In the genomic region with DNA sequence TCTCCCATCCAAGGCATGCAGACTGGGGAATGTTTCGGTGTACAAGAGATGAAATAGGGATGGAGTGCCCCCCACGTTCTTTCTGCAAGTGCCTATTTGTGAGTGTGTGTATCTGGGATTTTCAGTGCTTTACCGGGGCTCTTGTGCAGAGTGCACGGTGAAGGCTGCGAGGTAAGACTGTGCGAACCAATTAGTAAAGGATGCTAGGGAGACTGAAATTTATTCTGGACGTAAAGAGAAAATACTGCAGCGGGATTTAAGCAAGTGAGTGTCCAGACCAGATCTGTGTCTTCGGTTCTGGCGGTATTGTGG, we compare ENCODE assay signal across 8 cellular contexts. TPM values are rescaled to one million over a fixed set of nuclear protein-coding genes. Genes with fewer than 3 reads are reported as not detected.
DNase-seq lines count a peak whose midpoint lies in the region; ATAC-seq and TF ChIP-seq lines count a peak whose summit lies in the region.

No MANE protein-coding gene starts in this region.

- WGBS in gastroesophageal sphincter (ENCODE audit: low coverage in 1 of 2), 2 donors = 1 to 3% methylated on average over 10 of the region's 10 CpGs
- 9% methylated on average over 10 of the region's 10 CpGs for WGBS in smooth muscle cell (ENCODE audit: low lambda C conversion rate)

- no peak for TF ChIP-seq POLR2A in gastroesophageal sphincter (IDR thresholded peaks at IDR 0.05)

- TF ChIP-seq CTCF in gastroesophageal sphincter (IDR thresholded peaks at IDR 0.05) = no peak
- TF ChIP-seq CTCF in smooth muscle cell (IDR thresholded peaks at IDR 0.05; ENCODE audit: borderline replicate concordance, insufficient read depth, poor library complexity, severe bottlenecking) = no peak

- H3K36me3 ChIP-seq in SJSA1 = peaks cover 37% of the 10 kb centered on the region
- no peaks in the 10 kb centered on the region for H3K36me3 ChIP-seq in gastroesophageal sphincter
- no peaks in the 10 kb centered on the region for H3K36me3 ChIP-seq in smooth muscle cell (ENCODE audit: low read depth)

- H3K27ac ChIP-seq in SJSA1 (no peak overlapping the region), gastroesophageal sphincter (peak overlapping the region; percentile 70 to 98 (median 92)), smooth muscle cell (ENCODE audit: low read depth) (peak overlapping the region; percentile 70)

- no peak for TF ChIP-seq EP300 in gastroesophageal sphincter (IDR thresholded peaks at IDR 0.05)

- H2AFZ ChIP-seq in smooth muscle cell (ENCODE audit: low read depth) = peak overlapping the region; percentile 94

- peaks cover 33% of the 10 kb centered on the region for H3K79me2 ChIP-seq in smooth muscle cell (ENCODE audit: low read depth)

- H3K4me3 ChIP-seq in SJSA1 (peak overlapping the region; percentile 75), gastroesophageal sphincter (peak overlapping the region; percentile 58 to 80), smooth muscle cell (peak overlapping the region; percentile 96)

- peak; percentile 16 for ATAC-seq in GM18867 (IDR thresholded peaks at IDR 0.05; ENCODE audit: unreplicated experiment)
- peak; percentile 15 for ATAC-seq in HG02571 (IDR thresholded peaks at IDR 0.05; ENCODE audit: unreplicated experiment)
- ATAC-seq in gastroesophageal sphincter = no peak

- H3K27me3 ChIP-seq in SJSA1 (replicated peaks) (no peaks in the 10 kb centered on the region), gastroesophageal sphincter (no peaks in the 10 kb centered on the region), smooth muscle cell (ENCODE audit: low read depth) (no peaks in the 10 kb centered on the region)

- no peak overlapping the region for H3K9ac ChIP-seq in smooth muscle cell (ENCODE audit: low read depth)

- peaks cover 9% of the 10 kb centered on the region for H4K20me1 ChIP-seq in smooth muscle cell (ENCODE audit: low read depth)

- H3F3A ChIP-seq in smooth muscle cell (ENCODE audit: low read depth) = peaks cover 6% of the 10 kb centered on the region

- H3K4me1 ChIP-seq in SJSA1 (replicated peaks) = peaks cover 32% of the 10 kb centered on the region
- H3K4me1 ChIP-seq in gastroesophageal sphincter = peaks cover 4 to 40% (median 16%) of the 10 kb centered on the region in 3 donors
- peaks cover 24% of the 10 kb centered on the region for H3K4me1 ChIP-seq in smooth muscle cell (ENCODE audit: low read depth)

- no peak for DNase-seq in SJSA1 (ENCODE audit: low read depth in 1 of 2, low spot score in 2 of 2)
- DNase-seq in smooth muscle cell (lab: John Stamatoyannopoulos, UW; ENCODE audit: unreplicated experiment) = no peak
- no peak for DNase-seq in RPMI8226
- DNase-seq in Kasumi-1 (lab: John Stamatoyannopoulos, UW) = no peak
- DNase-seq in NCI-H1092 (lab: John Stamatoyannopoulos, UW) = no peak

- peak overlapping the region; percentile 99 for H3K4me2 ChIP-seq in smooth muscle cell

- H3K9me3 ChIP-seq in SJSA1 (replicated peaks) = no peaks in the 10 kb centered on the region
- no peaks in the 10 kb centered on the region for H3K9me3 ChIP-seq in gastroesophageal sphincter
- H3K9me3 ChIP-seq in smooth muscle cell (replicated peaks; ENCODE audit: low read depth) = no peaks in the 10 kb centered on the region

RNA-seq across cellular contexts. Expression of gene MAGEF1, which starts 0.3 kb away (rescaled TPM):
- 41.7 and 54.8 TPM in 2 replicates for total RNA-seq in SJSA1 (2014; rRNA removed; shearing (Covaris generic))
- total RNA-seq in gastroesophageal sphincter = 10 to 100 TPM; 36.9 to 47.8 (median 41.9) TPM
- total RNA-seq in smooth muscle cell = 37.0 and 44.8 TPM in 2 replicates
- polyA plus RNA-seq in smooth muscle cell = 52.7 and 59.8 TPM in 2 replicates
